In genomic region chr14:89032086-89032649, GRCh38 we compare ENCODE assay signal across 18 cellular contexts.
DNase-seq lines count a peak whose midpoint lies in the region; ATAC-seq, FAIRE-seq and TF ChIP-seq lines count a peak whose summit lies in the region.
"Had no signal": no experiment of that assay in that cellular context is flagged by ENCODE, and none has a peak within 500 bp of the region (broad histone marks: within the 10 kb centered on the region; RNA-seq: fewer than 3 reads in every experiment).

No MANE protein-coding gene starts in this region.

- no peak for DNase-seq in HepG2 (ENCODE audit: low spot score)
- no peak for DNase-seq in right lobe of liver
- peak; percentile 6 for DNase-seq in NAMALWA (ENCODE audit: low spot score)
- peak; percentile 6 to 31 (median 22) for DNase-seq in K562 (ENCODE audit: extremely low read depth in 1 of 4, low spot score in 3 of 4)
- no peak for DNase-seq in CD8-positive, alpha-beta T cell
- no peak for DNase-seq in GOT3 (lab: John Stamatoyannopoulos, UW)
- no peak for DNase-seq in CD14-positive monocyte (ENCODE audit: low spot score)
- no peak for DNase-seq in NCI-H446 (lab: John Stamatoyannopoulos, UW)
- DNase-seq: COR-L47, DMS153, EL, Kasumi-1, MM.1S, NCI-H187 treated with DMSO at 0.1 percent for 48 hours, NCI-H69, RPMI8226, SW 1271 had no signal

- no peaks in the 10 kb centered on the region for H3K9me3 ChIP-seq in HepG2 (ENCODE audit: low read length)
- H3K9me3 ChIP-seq in right lobe of liver, result no peaks in the 10 kb centered on the region
- H3K9me3 ChIP-seq in K562 (replicated peaks; ENCODE audit: control insufficient read depth, insufficient read depth, low read depth, low read length), result no peaks in the 10 kb centered on the region
- H3K9me3 ChIP-seq in CD8-positive, alpha-beta T cell (ENCODE audit: low read length), result no peaks in the 10 kb centered on the region

- H3K27me3 Mint-ChIP-seq in CD8-positive, alpha-beta T cell (ENCODE audit: low read depth), result peaks cover 50% of the 10 kb centered on the region
- H3K27me3 Mint-ChIP-seq in CD14-positive monocyte (ENCODE audit: low read depth in 3 of 3), result peaks cover 29 to 40% (median 30%) of the 10 kb centered on the region in 3 donors

- no peak overlapping the region for H3K4me3 ChIP-seq in HepG2 (replicated peaks in 1 of 3; ENCODE audit: insufficient read depth in 1 of 3, low read depth in 2 of 3, low read length in 3 of 3)
- no peak overlapping the region for H3K4me3 ChIP-seq in right lobe of liver
- H3K4me3 ChIP-seq in K562, result no peak overlapping the region
- no peak overlapping the region for H3K4me3 ChIP-seq in CD8-positive, alpha-beta T cell (ENCODE audit: low read depth, low read length)

- H3K36me3 ChIP-seq in HepG2 (replicated peaks in 1 of 2; ENCODE audit: control insufficient read depth in 1 of 2, insufficient read depth in 2 of 2, low read length in 2 of 2), result no peaks in the 10 kb centered on the region
- H3K36me3 ChIP-seq in right lobe of liver, result no peaks in the 10 kb centered on the region
- H3K36me3 ChIP-seq in K562 (ENCODE audit: control insufficient read depth, insufficient read depth, low read length), result no peaks in the 10 kb centered on the region
- no peaks in the 10 kb centered on the region for H3K36me3 ChIP-seq in CD8-positive, alpha-beta T cell (ENCODE audit: insufficient read depth, low read length)

- no peaks in the 10 kb centered on the region for H3K36me3 Mint-ChIP-seq in CD8-positive, alpha-beta T cell
- no peaks in the 10 kb centered on the region for H3K36me3 Mint-ChIP-seq in CD14-positive monocyte

- H2AFZ ChIP-seq in HepG2 (ENCODE audit: low read length), result no peak overlapping the region
- H2AFZ ChIP-seq in K562 (ENCODE audit: low read depth, low read length), result peak overlapping the region; percentile 56; the same call in 1 of the 2 replicates

- H3K9me3 Mint-ChIP-seq in CD8-positive, alpha-beta T cell, result no peaks in the 10 kb centered on the region
- H3K9me3 Mint-ChIP-seq in CD14-positive monocyte, result peaks cover 0 to 13% (median 11%) of the 10 kb centered on the region in 7 donors

- intact Hi-C loops in HepG2 (cut with micrococcal nuclease; ENCODE audit: unreplicated experiment) (no loop called here), right lobe of liver (cut with DNase I) (loop anchor here (10.0 kb wide), 2 partner anchors 143 to 883 kb away; no protein-coding TSS in a partner anchor), K562 (cut with micrococcal nuclease) (no loop called here), CD14-positive monocyte (cut with micrococcal nuclease) (no loop called here)
- intact Hi-C loops in CD8-positive, alpha-beta T cell (cut with DNase I, micrococcal nuclease), result no loop called here

- H3K79me2 ChIP-seq in HepG2 (ENCODE audit: insufficient read depth, low read length), result no peaks in the 10 kb centered on the region
- H3K79me2 ChIP-seq in K562 (ENCODE audit: control insufficient read depth, insufficient read depth, low read length), result no peaks in the 10 kb centered on the region

- POLR2A ChIA-PET in HepG2 (lab: Yijun Ruan, JAX) (interaction anchor here (0.7 kb wide), 1 partner anchor 8 kb away, joined by 7 read pairs; no protein-coding TSS in a partner anchor), K562 (lab: Yijun Ruan, JAX) (no interaction called here)
- POLR2A ChIA-PET in CD8-positive, alpha-beta T cell (lab: Charles Lee), result no interaction called here

- H3K27ac Mint-ChIP-seq in CD8-positive, alpha-beta T cell, result no peak overlapping the region
- H3K27ac Mint-ChIP-seq in CD14-positive monocyte, result no peak overlapping the region

- H3K4me2 ChIP-seq in HepG2 (ENCODE audit: low read depth, low read length) (no peak overlapping the region), K562 (ENCODE audit: insufficient read depth, low read length) (peak overlapping the region; percentile 33; the same call in 1 of the 2 replicates)

- FAIRE-seq in HepG2 (lab: Jason Lieb, UNC) (no peak), K562 (lab: Jason Lieb, UNC) (no peak)

- TF ChIP-seq POLR2A in HepG2 (IDR thresholded peaks at IDR 0.05; ENCODE audit: insufficient read depth in 1 of 2, low read depth in 2 of 2, low read length in 2 of 2), result no peak
- no peak for TF ChIP-seq POLR2A in right lobe of liver (IDR thresholded peaks at IDR 0.05)
- TF ChIP-seq POLR2A in K562 (conservative IDR thresholded peaks at IDR 0.05), result no peak

- in situ Hi-C loops in HepG2 (cut with HindIII; ENCODE audit: extremely low pct_ligation_motif_present, low pct_unique_long_range_greater_than_20kb) (loop anchor here (25.0 kb wide), 1 partner anchor 730 kb away; no protein-coding TSS in a partner anchor), K562 (cut with MboI) (no loop called here)

- 75% methylated on average over 8 of the region's 8 CpGs for WGBS in HepG2 (ENCODE audit: low lambda C conversion rate)
- WGBS in right lobe of liver (ENCODE audit: insufficient coverage, low coverage, low lambda C conversion rate, missing lambda C conversion rate), result 86% methylated on average over 3 of the region's 8 CpGs
- WGBS in K562 (ENCODE audit: insufficient coverage, low coverage, missing lambda C conversion rate), result 4% methylated on average over 8 of the region's 8 CpGs

- no peaks in the 10 kb centered on the region for H3K9me1 ChIP-seq in K562 (ENCODE audit: control insufficient read depth, insufficient read depth, low read length)

- TF ChIP-seq CTCF in HepG2 (CRISPR knock-in tag; IDR thresholded peaks at IDR 0.05), result no peak
- TF ChIP-seq CTCF in right lobe of liver (IDR thresholded peaks at IDR 0.05), result no peak
- TF ChIP-seq CTCF in K562 (IDR thresholded peaks at IDR 0.05 in 2 of 3, conservative IDR thresholded peaks at IDR 0.05 in 1 of 3; ENCODE audit: insufficient read depth in 2 of 3, low read depth in 1 of 3, low read length in 3 of 3), result no peak
- TF ChIP-seq CTCF in CD8-positive, alpha-beta T cell (IDR thresholded peaks at IDR 0.05), result no peak
- no peak for TF ChIP-seq CTCF in CD14-positive monocyte (IDR thresholded peaks at IDR 0.05)

- H3K9ac ChIP-seq in HepG2 (ENCODE audit: insufficient read depth, low read depth, low read length) (no peak overlapping the region), K562 (ENCODE audit: insufficient read depth in 1 of 2, low read depth in 2 of 2, low read length in 2 of 2) (no peak overlapping the region)

- peaks cover 3% of the 10 kb centered on the region for H3K4me1 Mint-ChIP-seq in CD8-positive, alpha-beta T cell (ENCODE audit: low read depth)
- peaks cover 4% of the 10 kb centered on the region for H3K4me1 Mint-ChIP-seq in CD14-positive monocyte

- H4K20me1 ChIP-seq in HepG2 (ENCODE audit: insufficient read depth, low read length), result no peaks in the 10 kb centered on the region
- no peaks in the 10 kb centered on the region for H4K20me1 ChIP-seq in K562 (replicated peaks; ENCODE audit: control insufficient read depth, insufficient read depth, low read length)

- CTCF ChIA-PET in HepG2 (lab: Yijun Ruan, JAX; ENCODE audit: low intra/inter-chr PET ratio, low total read pairs) (no interaction called here), K562 (lab: Yijun Ruan, JAX; ENCODE audit: low intra/inter-chr PET ratio) (no interaction called here)
- CTCF ChIA-PET in CD8-positive, alpha-beta T cell (lab: Charles Lee), result no interaction called here

- TF ChIP-seq EP300 in HepG2 (IDR thresholded peaks at IDR 0.05; ENCODE audit: low read depth in 2 of 2, low read length in 2 of 2) (no peak), HepG2 (CRISPR knock-in tag; IDR thresholded peaks at IDR 0.05; ENCODE audit: borderline replicate concordance) (no peak), K562 (IDR thresholded peaks at IDR 0.05; ENCODE audit: low read length) (no peak)

- BruUV-seq in HepG2 (replicated peaks; lab: Mats Ljungman, UMichigan) (no TSS peak), K562 (replicated peaks; lab: Mats Ljungman, UMichigan) (no TSS peak)

- no peak overlapping the region for H3K4me3 Mint-ChIP-seq in CD8-positive, alpha-beta T cell
- no peak overlapping the region for H3K4me3 Mint-ChIP-seq in CD14-positive monocyte

- ATAC-seq in HepG2 (no peak), right lobe of liver (no peak), K562 (peak; percentile 81)
- ATAC-seq in CD8-positive, alpha-beta T cell, result no peak

- H3K27me3 ChIP-seq in HepG2 (ENCODE audit: control insufficient read depth in 1 of 2, insufficient read depth in 2 of 2, low read length in 2 of 2) (peaks cover 0 to 5% of the 10 kb centered on the region in 2 experiments; a peak in 1 of 5 replicates), right lobe of liver (no peaks in the 10 kb centered on the region), K562 (ENCODE audit: control insufficient read depth in 2 of 2, insufficient read depth in 2 of 2, low read length in 2 of 2) (no peaks in the 10 kb centered on the region; a peak in 1 of 5 replicates)
- H3K27me3 ChIP-seq in CD8-positive, alpha-beta T cell (ENCODE audit: insufficient read depth, low read length), result peaks cover 6% of the 10 kb centered on the region

- H3K4me1 ChIP-seq in HepG2 (ENCODE audit: insufficient read depth, low read length) (peaks cover 35% of the 10 kb centered on the region), right lobe of liver (peaks cover 0 to 3% (median 0%) of the 10 kb centered on the region in 4 donors), K562 (replicated peaks in 1 of 2; ENCODE audit: control insufficient read depth in 2 of 2, insufficient read depth in 2 of 2, low read length in 2 of 2) (peaks cover 0 to 4% of the 10 kb centered on the region in 2 experiments; a peak in 2 of 5 replicates)
- H3K4me1 ChIP-seq in CD8-positive, alpha-beta T cell (ENCODE audit: insufficient read depth, low read length), result peaks cover 6% of the 10 kb centered on the region

- TF ChIP-seq RAD21 in HepG2 (CRISPR knock-in tag; IDR thresholded peaks at IDR 0.05), result no peak
- TF ChIP-seq RAD21 in K562 (CRISPR knock-in tag; conservative IDR thresholded peaks at IDR 0.05 in 1 of 2, IDR thresholded peaks at IDR 0.05 in 1 of 2), result no peak

- H3K27ac ChIP-seq in HepG2 (ENCODE audit: extremely low read length, insufficient read depth, low read length) (no peak overlapping the region), right lobe of liver (no peak overlapping the region), K562 (ENCODE audit: extremely low read depth, low read depth, low read length) (no peak overlapping the region)
- no peak overlapping the region for H3K27ac ChIP-seq in CD8-positive, alpha-beta T cell (ENCODE audit: low read depth, low read length)
- H3K27ac ChIP-seq: C4-2B had no signal

TF ChIP-seq in HepG2, 621 proteins besides CTCF, POLR2A, EP300 and RAD21 (continues in another document):
- no peak for TF ChIP-seq ZNF605 (CRISPR knock-in tag; IDR thresholded peaks at IDR 0.05)
- 0 out of 2 replicates have a peak, but pooled peaks have one; percentile 28 for TF ChIP-seq NFYC (CRISPR knock-in tag; IDR thresholded peaks at IDR 0.05)
- TF ChIP-seq NFYB (CRISPR knock-in tag; IDR thresholded peaks at IDR 0.05), result 0 out of 2 replicates have a peak, but pooled peaks have one; percentile 17
- 0 out of 2 replicates have a peak, but pooled peaks have one; percentile 10 for TF ChIP-seq ELF1 (CRISPR knock-in tag; IDR thresholded peaks at IDR 0.05)

TF ChIP-seq in K562, 482 proteins besides CTCF, POLR2A, EP300 and RAD21 (continues in another document):
- TF ChIP-seq CBX3 (IDR thresholded peaks at IDR 0.05; ENCODE audit: borderline replicate concordance in 1 of 2, low read length in 2 of 2), result 0 out of 3 replicates have a peak, but pooled peaks of 1 of the 2 experiments have one; percentile 34
- peak; percentile 62 for TF ChIP-seq GABPA (tag; conservative IDR thresholded peaks at IDR 0.05; ENCODE audit: low read depth)
- TF ChIP-seq ZZZ3 (IDR thresholded peaks at IDR 0.05), result no peak
- TF ChIP-seq RAD51 (IDR thresholded peaks at IDR 0.05; ENCODE audit: borderline replicate concordance, low read depth), result peak; percentile 91

Comparison
In these comparisons a context has a peak if more than half of its experiments do, and no peak if none do; other contexts are left out.
1. intact Hi-C loops: an anchor here in right lobe of liver (10.0 kb wide); none called in HepG2, K562, CD8-positive, alpha-beta T cell and CD14-positive monocyte.
2. DNase-seq: peak in NAMALWA (single experiment) and K562 (4 of 4); none in HepG2 (single experiment), right lobe of liver (0 of 3), CD8-positive, alpha-beta T cell (0 of 7), GOT3 (single experiment), CD14-positive monocyte (single experiment) and NCI-H446 (0 of 2).
3. Of the 241 proteins assayed by ChIP-seq in both HepG2 and K562: peak only in HepG2: NFYB; only in K562: BHLHE40, EHMT2, GABPA, PHF20, PRDM10 and RAD51; in both: ELF1 and USF2; in neither: 230; mixed calls (peak in some experiments, not most) for 2.